Comparison of ENCODE assay signal across 8 cellular contexts in the genomic region with DNA sequence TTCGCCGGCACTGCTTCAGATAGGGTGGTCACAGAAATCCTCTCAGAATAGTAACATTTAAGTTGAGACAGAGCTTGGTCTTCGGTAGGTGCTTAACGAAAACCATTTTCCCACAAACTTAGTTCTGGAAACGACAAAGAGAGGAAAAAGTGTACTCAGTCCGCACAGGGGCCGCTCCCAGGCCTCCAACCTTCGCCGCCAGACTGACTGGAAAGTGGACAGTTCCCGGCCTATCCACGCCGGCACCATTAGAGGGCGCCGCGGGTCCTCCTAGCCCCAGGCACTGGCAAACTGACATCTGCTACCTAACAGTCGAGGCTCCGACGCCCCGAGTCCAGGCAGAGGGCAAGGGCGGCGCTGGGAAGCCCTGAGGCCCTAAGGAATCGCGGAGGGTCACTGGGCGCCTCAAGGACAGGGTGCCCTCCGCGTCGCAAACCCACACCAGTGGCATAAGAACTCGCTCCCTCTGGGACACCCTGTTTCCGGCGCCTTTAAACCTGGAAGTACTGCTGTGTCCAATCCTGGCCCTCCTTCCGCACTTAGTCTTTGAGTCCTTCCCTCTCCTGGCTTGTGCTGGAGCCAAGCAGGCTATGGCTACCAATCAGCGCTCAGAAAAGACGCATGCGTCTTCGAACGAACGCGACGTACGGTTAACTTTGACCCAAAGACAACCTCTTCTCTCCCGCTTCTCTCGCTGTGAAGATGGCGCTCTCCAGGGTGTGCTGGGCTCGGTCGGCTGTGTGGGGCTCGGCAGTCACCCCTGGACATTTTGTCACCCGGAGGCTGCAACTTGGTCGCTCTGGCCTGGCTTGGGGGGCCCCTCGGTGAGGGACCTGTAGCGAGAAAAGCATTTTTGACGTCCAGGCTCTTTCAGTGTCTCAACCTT. TPM values are rescaled to one million over a fixed set of nuclear protein-coding genes. Genes with fewer than 3 reads are reported as not detected.
DNase-seq lines count a peak whose midpoint lies in the region; ATAC-seq and TF ChIP-seq lines count a peak whose summit lies in the region.

A gene with protein sequence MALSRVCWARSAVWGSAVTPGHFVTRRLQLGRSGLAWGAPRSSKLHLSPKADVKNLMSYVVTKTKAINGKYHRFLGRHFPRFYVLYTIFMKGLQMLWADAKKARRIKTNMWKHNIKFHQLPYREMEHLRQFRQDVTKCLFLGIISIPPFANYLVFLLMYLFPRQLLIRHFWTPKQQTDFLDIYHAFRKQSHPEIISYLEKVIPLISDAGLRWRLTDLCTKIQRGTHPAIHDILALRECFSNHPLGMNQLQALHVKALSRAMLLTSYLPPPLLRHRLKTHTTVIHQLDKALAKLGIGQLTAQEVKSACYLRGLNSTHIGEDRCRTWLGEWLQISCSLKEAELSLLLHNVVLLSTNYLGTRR (plus strand): TSS at position 673 of the 886 bp plus-strand sequence. CDS start 30 bp downstream, at position 703.

- H3K9me3 Mint-ChIP-seq in nephron progenitor cell: peaks cover 4% of the 10 kb centered on the region
- H3K9me3 Mint-ChIP-seq in stimulated activated naive CD8-positive, alpha-beta T cell treated with anti-CD3 and anti-CD28 coated beads, Interleukin-15, amount 100 ng/mL, for 72 hours: no peaks in the 10 kb centered on the region

- H3K36me3 ChIP-seq in HAP-1 (replicated peaks) (peaks cover 24% of the 10 kb centered on the region), MG63 (peaks cover 30% of the 10 kb centered on the region)

- ATAC-seq in stimulated activated naive CD8-positive, alpha-beta T cell treated with anti-CD3 and anti-CD28 coated beads, Interleukin-15, amount 100 ng/mL, for 72 hours: peak; percentile 98

- H3K4me3 Mint-ChIP-seq in nephron progenitor cell: peak within 1 kb of the TSS; percentile 96
- H3K4me3 Mint-ChIP-seq in stimulated activated naive CD8-positive, alpha-beta T cell treated with anti-CD3 and anti-CD28 coated beads, Interleukin-15, amount 100 ng/mL, for 72 hours: peak within 1 kb of the TSS; percentile 98 to 99

- peak within 1 kb of the TSS; percentile 69 for H3K4me3 ChIP-seq in HAP-1
- peak within 1 kb of the TSS; percentile 99 for H3K4me3 ChIP-seq in MG63

- peaks cover 10% of the 10 kb centered on the region for H3K4me1 ChIP-seq in HAP-1

- peak within 1 kb of the TSS; percentile 93 for H3K27ac Mint-ChIP-seq in nephron progenitor cell
- peak within 1 kb of the TSS; percentile 98 for H3K27ac Mint-ChIP-seq in stimulated activated naive CD8-positive, alpha-beta T cell treated with anti-CD3 and anti-CD28 coated beads, Interleukin-15, amount 100 ng/mL, for 72 hours

- H3K27me3 ChIP-seq in HAP-1 (ENCODE audit: low read depth) (no peaks in the 10 kb centered on the region), MG63 (no peaks in the 10 kb centered on the region)

- DNase-seq in GDM1 (lab: John Stamatoyannopoulos, UW) (peak; percentile 96), HAP-1 (ENCODE audit: low spot score in 2 of 2) (peak; percentile 94 to 98), MG63 (peak; percentile 95), SHP77 treated with DMSO at 0.1 percent for 48 hours (lab: John Stamatoyannopoulos, UW) (peak; percentile 94), fibroblast of the conjunctiva (ENCODE audit: low read depth) (peak; percentile 99), nephron progenitor cell (peak; percentile 88)
- peak; percentile 96 for DNase-seq in activated effector memory CD4-positive, alpha-beta T cell treated with anti-CD3 and anti-CD28 coated beads, Interleukin-2, amount 50 U/mL, for 16 hours
- peak; percentile 92 to 93 for DNase-seq in stimulated activated naive CD8-positive, alpha-beta T cell treated with anti-CD3 and anti-CD28 coated beads, Interleukin-15, amount 100 ng/mL, for 72 hours

- peaks cover 28% of the 10 kb centered on the region for H3K4me1 Mint-ChIP-seq in nephron progenitor cell
- H3K4me1 Mint-ChIP-seq in stimulated activated naive CD8-positive, alpha-beta T cell treated with anti-CD3 and anti-CD28 coated beads, Interleukin-15, amount 100 ng/mL, for 72 hours: peaks cover 33% of the 10 kb centered on the region

- in situ Hi-C loops in HAP-1 (cut with MboI; ENCODE audit: low sequenced_read_pairs): no loop called here

- H3K9me3 ChIP-seq in HAP-1 (no peaks in the 10 kb centered on the region), MG63 (no peaks in the 10 kb centered on the region)

- peaks cover 9% of the 10 kb centered on the region for H3K36me3 Mint-ChIP-seq in nephron progenitor cell (ENCODE audit: low read depth)

- peak; percentile 87 for TF ChIP-seq CTCF in nephron progenitor cell (IDR thresholded peaks at IDR 0.05)

- H3K27me3 Mint-ChIP-seq in nephron progenitor cell (ENCODE audit: low read depth, poor library complexity): peaks cover 14% of the 10 kb centered on the region
- no peaks in the 10 kb centered on the region for H3K27me3 Mint-ChIP-seq in stimulated activated naive CD8-positive, alpha-beta T cell treated with anti-CD3 and anti-CD28 coated beads, Interleukin-15, amount 100 ng/mL, for 72 hours

RNA-seq across cellular contexts. Expression of the gene that starts here (rescaled TPM):
- total RNA-seq in MG63 (2014; rRNA removed; shearing (Covaris generic); ENCODE audit: low replicate concordance): 27.5 and 28.8 TPM in 2 replicates

Comparison
In these comparisons a context has a peak if more than half of its experiments do, and no peak if none do; other contexts are left out.
1. Peak in every context shown above with its lines: DNase-seq, ATAC-seq and H3K4me3 ChIP-seq.